1 cellular context compared by ENCODE assay signal in the genomic region with DNA sequence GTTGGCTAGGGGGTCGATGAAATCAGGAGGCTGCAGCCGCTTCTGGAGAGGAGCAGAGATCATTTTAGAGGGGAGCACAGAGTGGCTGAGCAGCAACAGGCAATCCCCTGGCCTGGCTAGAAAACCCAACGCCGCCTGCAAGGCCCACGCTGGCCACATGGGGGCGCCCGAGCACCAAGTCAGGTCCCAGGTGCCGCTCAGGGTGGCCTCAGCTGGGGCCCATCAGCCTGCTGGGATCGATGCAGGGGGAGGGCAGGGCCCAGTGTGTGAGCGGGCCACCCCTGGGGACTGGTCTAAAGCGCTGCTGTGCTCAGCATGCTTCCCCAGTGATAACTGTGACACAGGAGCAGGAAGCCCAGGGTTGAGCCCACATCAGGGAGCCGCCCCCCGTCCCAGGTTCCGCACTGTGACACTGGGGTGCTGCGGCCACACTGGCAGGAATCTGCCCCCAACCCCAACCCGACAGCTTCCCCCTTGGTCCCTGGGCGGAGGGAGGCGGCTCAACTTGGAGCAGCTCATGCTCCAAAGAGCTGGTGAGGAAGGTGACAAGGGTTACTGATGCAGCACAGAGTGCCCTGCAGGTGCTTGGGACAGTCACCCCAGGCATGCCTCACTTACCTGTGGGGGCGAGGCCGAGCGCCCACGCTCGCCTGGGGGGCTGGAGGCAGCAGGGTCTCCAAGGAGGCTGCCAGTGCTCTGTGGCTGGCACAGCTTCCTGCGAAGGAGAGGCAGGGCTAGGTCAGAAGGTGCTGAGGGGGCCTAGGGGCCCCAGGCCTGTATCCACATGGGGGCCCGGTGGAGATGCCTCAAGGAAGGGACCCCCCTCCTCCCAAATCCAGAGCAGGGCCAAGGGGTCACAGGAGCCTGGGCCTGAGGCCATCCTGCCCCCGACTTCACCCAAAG.
TF ChIP-seq lines count a peak whose summit lies in the region.

No MANE protein-coding gene starts in this region.

TF ChIP-seq in HEK293, 187 proteins besides CTCF, POLR2A, EP300 and RAD21 (continued from another document and continues in another):
- TF ChIP-seq, protein P1, sequence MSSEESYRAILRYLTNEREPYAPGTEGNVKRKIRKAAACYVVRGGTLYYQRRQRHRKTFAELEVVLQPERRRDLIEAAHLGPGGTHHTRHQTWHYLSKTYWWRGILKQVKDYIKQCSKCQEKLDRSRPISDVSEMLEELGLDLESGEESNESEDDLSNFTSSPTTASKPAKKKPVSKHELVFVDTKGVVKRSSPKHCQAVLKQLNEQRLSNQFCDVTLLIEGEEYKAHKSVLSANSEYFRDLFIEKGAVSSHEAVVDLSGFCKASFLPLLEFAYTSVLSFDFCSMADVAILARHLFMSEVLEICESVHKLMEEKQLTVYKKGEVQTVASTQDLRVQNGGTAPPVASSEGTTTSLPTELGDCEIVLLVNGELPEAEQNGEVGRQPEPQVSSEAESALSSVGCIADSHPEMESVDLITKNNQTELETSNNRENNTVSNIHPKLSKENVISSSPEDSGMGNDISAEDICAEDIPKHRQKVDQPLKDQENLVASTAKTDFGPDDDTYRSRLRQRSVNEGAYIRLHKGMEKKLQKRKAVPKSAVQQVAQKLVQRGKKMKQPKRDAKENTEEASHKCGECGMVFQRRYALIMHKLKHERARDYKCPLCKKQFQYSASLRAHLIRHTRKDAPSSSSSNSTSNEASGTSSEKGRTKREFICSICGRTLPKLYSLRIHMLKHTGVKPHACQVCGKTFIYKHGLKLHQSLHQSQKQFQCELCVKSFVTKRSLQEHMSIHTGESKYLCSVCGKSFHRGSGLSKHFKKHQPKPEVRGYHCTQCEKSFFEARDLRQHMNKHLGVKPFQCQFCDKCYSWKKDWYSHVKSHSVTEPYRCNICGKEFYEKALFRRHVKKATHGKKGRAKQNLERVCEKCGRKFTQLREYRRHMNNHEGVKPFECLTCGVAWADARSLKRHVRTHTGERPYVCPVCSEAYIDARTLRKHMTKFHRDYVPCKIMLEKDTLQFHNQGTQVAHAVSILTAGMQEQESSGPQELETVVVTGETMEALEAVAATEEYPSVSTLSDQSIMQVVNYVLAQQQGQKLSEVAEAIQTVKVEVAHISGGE (tag by site-specific recombination; conservative IDR thresholded peaks at IDR 0.05; ENCODE audit: low read depth) = no peak
- TF ChIP-seq ZNF837 (tag by site-specific recombination; IDR thresholded peaks at IDR 0.05) = no peak
- TF ChIP-seq, protein P2, sequence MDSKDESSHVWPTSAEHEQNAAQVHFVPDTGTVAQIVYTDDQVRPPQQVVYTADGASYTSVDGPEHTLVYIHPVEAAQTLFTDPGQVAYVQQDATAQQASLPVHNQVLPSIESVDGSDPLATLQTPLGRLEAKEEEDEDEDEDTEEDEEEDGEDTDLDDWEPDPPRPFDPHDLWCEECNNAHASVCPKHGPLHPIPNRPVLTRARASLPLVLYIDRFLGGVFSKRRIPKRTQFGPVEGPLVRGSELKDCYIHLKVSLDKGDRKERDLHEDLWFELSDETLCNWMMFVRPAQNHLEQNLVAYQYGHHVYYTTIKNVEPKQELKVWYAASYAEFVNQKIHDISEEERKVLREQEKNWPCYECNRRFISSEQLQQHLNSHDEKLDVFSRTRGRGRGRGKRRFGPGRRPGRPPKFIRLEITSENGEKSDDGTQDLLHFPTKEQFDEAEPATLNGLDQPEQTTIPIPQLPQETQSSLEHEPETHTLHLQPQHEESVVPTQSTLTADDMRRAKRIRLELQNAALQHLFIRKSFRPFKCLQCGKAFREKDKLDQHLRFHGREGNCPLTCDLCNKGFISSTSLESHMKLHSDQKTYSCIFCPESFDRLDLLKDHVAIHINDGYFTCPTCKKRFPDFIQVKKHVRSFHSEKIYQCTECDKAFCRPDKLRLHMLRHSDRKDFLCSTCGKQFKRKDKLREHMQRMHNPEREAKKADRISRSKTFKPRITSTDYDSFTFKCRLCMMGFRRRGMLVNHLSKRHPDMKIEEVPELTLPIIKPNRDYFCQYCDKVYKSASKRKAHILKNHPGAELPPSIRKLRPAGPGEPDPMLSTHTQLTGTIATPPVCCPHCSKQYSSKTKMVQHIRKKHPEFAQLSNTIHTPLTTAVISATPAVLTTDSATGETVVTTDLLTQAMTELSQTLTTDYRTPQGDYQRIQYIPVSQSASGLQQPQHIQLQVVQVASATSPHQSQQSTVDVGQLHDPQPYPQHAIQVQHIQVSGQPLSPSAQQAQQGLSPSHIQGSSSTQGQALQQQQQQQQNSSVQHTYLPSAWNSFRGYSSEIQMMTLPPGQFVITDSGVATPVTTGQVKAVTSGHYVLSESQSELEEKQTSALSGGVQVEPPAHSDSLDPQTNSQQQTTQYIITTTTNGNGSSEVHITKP (tag by site-specific recombination; IDR thresholded peaks at IDR 0.05) = no peak
- peak; percentile 86 for TF ChIP-seq ZBTB17 (tag by site-specific recombination; IDR thresholded peaks at IDR 0.05)
- no peak for TF ChIP-seq ZBTB1 (tag by site-specific recombination; IDR thresholded peaks at IDR 0.05)
- TF ChIP-seq, protein P3, sequence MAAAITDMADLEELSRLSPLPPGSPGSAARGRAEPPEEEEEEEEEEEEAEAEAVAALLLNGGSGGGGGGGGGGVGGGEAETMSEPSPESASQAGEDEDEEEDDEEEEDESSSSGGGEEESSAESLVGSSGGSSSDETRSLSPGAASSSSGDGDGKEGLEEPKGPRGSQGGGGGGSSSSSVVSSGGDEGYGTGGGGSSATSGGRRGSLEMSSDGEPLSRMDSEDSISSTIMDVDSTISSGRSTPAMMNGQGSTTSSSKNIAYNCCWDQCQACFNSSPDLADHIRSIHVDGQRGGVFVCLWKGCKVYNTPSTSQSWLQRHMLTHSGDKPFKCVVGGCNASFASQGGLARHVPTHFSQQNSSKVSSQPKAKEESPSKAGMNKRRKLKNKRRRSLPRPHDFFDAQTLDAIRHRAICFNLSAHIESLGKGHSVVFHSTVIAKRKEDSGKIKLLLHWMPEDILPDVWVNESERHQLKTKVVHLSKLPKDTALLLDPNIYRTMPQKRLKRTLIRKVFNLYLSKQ (tag by site-specific recombination; IDR thresholded peaks at IDR 0.05; ENCODE audit: borderline replicate concordance) = no peak
- TF ChIP-seq ZNF610 (tag by site-specific recombination; IDR thresholded peaks at IDR 0.05; ENCODE audit: borderline replicate concordance) = peak; percentile 77
- TF ChIP-seq, protein P4, sequence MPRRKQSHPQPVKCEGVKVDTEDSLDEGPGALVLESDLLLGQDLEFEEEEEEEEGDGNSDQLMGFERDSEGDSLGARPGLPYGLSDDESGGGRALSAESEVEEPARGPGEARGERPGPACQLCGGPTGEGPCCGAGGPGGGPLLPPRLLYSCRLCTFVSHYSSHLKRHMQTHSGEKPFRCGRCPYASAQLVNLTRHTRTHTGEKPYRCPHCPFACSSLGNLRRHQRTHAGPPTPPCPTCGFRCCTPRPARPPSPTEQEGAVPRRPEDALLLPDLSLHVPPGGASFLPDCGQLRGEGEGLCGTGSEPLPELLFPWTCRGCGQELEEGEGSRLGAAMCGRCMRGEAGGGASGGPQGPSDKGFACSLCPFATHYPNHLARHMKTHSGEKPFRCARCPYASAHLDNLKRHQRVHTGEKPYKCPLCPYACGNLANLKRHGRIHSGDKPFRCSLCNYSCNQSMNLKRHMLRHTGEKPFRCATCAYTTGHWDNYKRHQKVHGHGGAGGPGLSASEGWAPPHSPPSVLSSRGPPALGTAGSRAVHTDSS (tag by site-specific recombination; IDR thresholded peaks at IDR 0.05) = no peak
- peak; percentile 91 for TF ChIP-seq GLIS2 (tag by site-specific recombination; IDR thresholded peaks at IDR 0.05)
- TF ChIP-seq ZNF501 (tag by site-specific recombination; IDR thresholded peaks at IDR 0.05) = no peak
- TF ChIP-seq ZNF658 (tag by site-specific recombination; IDR thresholded peaks at IDR 0.05) = no peak
- TF ChIP-seq SCRT2 (tag by site-specific recombination; IDR thresholded peaks at IDR 0.05) = peak; percentile 99
- TF ChIP-seq, protein P5, sequence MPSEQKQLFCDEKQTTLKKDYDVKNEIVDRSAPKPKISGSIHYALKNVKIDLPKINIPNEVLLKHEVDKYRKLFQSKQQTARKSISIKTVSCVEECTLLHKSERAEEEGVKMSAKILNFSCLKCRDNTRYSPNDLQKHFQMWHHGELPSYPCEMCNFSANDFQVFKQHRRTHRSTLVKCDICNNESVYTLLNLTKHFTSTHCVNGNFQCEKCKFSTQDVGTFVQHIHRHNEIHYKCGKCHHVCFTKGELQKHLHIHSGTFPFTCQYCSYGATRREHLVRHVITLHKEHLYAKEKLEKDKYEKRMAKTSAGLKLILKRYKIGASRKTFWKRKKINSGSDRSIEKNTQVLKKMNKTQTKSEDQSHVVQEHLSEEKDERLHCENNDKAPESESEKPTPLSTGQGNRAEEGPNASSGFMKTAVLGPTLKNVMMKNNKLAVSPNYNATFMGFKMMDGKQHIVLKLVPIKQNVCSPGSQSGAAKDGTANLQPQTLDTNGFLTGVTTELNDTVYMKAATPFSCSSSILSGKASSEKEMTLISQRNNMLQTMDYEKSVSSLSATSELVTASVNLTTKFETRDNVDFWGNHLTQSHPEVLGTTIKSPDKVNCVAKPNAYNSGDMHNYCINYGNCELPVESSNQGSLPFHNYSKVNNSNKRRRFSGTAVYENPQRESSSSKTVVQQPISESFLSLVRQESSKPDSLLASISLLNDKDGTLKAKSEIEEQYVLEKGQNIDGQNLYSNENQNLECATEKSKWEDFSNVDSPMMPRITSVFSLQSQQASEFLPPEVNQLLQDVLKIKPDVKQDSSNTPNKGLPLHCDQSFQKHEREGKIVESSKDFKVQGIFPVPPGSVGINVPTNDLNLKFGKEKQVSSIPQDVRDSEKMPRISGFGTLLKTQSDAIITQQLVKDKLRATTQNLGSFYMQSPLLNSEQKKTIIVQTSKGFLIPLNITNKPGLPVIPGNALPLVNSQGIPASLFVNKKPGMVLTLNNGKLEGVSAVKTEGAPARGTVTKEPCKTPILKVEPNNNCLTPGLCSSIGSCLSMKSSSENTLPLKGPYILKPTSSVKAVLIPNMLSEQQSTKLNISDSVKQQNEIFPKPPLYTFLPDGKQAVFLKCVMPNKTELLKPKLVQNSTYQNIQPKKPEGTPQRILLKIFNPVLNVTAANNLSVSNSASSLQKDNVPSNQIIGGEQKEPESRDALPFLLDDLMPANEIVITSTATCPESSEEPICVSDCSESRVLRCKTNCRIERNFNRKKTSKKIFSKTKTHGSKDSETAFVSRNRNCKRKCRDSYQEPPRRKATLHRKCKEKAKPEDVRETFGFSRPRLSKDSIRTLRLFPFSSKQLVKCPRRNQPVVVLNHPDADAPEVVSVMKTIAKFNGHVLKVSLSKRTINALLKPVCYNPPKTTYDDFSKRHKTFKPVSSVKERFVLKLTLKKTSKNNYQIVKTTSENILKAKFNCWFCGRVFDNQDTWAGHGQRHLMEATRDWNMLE (tag by site-specific recombination; conservative IDR thresholded peaks at IDR 0.05; ENCODE audit: low read depth) = no peak
- no peak for TF ChIP-seq HOXC10 (CRISPR knock-in tag; IDR thresholded peaks at IDR 0.05)
- TF ChIP-seq, protein P6, sequence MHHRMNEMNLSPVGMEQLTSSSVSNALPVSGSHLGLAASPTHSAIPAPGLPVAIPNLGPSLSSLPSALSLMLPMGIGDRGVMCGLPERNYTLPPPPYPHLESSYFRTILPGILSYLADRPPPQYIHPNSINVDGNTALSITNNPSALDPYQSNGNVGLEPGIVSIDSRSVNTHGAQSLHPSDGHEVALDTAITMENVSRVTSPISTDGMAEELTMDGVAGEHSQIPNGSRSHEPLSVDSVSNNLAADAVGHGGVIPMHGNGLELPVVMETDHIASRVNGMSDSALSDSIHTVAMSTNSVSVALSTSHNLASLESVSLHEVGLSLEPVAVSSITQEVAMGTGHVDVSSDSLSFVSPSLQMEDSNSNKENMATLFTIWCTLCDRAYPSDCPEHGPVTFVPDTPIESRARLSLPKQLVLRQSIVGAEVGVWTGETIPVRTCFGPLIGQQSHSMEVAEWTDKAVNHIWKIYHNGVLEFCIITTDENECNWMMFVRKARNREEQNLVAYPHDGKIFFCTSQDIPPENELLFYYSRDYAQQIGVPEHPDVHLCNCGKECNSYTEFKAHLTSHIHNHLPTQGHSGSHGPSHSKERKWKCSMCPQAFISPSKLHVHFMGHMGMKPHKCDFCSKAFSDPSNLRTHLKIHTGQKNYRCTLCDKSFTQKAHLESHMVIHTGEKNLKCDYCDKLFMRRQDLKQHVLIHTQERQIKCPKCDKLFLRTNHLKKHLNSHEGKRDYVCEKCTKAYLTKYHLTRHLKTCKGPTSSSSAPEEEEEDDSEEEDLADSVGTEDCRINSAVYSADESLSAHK (tag by site-specific recombination; IDR thresholded peaks at IDR 0.05) = no peak
- TF ChIP-seq BCL11B (tag by site-specific recombination; IDR thresholded peaks at IDR 0.05; ENCODE audit: low read depth) = no peak
- no peak for TF ChIP-seq ZNF19 (tag by site-specific recombination; IDR thresholded peaks at IDR 0.05; ENCODE audit: low read depth)
- no peak for TF ChIP-seq GLI4 (tag by site-specific recombination; IDR thresholded peaks at IDR 0.05)
- TF ChIP-seq, protein P7, sequence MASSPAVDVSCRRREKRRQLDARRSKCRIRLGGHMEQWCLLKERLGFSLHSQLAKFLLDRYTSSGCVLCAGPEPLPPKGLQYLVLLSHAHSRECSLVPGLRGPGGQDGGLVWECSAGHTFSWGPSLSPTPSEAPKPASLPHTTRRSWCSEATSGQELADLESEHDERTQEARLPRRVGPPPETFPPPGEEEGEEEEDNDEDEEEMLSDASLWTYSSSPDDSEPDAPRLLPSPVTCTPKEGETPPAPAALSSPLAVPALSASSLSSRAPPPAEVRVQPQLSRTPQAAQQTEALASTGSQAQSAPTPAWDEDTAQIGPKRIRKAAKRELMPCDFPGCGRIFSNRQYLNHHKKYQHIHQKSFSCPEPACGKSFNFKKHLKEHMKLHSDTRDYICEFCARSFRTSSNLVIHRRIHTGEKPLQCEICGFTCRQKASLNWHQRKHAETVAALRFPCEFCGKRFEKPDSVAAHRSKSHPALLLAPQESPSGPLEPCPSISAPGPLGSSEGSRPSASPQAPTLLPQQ (tag by site-specific recombination; IDR thresholded peaks at IDR 0.05) = peak; percentile 99
- no peak for TF ChIP-seq YY1 (tag by site-specific recombination; IDR thresholded peaks at IDR 0.05)
- no peak for TF ChIP-seq HOXD13 (CRISPR knock-in tag; IDR thresholded peaks at IDR 0.05; ENCODE audit: borderline replicate concordance)
- TF ChIP-seq OVOL3 (tag by site-specific recombination; IDR thresholded peaks at IDR 0.05) = no peak
- no peak for TF ChIP-seq EGR2 (tag by site-specific recombination; IDR thresholded peaks at IDR 0.05; ENCODE audit: low read depth)
- TF ChIP-seq, protein P8, sequence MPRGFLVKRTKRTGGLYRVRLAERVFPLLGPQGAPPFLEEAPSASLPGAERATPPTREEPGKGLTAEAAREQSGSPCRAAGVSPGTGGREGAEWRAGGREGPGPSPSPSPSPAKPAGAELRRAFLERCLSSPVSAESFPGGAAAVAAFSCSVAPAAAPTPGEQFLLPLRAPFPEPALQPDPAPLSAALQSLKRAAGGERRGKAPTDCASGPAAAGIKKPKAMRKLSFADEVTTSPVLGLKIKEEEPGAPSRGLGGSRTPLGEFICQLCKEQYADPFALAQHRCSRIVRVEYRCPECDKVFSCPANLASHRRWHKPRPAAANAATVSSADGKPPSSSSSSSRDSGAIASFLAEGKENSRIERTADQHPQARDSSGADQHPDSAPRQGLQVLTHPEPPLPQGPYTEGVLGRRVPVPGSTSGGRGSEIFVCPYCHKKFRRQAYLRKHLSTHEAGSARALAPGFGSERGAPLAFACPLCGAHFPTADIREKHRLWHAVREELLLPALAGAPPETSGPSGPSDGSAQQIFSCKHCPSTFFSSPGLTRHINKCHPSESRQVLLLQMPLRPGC (tag by site-specific recombination; IDR thresholded peaks at IDR 0.05) = no peak
- TF ChIP-seq ZBTB48 (tag by site-specific recombination; IDR thresholded peaks at IDR 0.05) = peak; percentile 67
- no peak for TF ChIP-seq ZNF768 (tag by site-specific recombination; IDR thresholded peaks at IDR 0.05)
